In the genomic region with DNA sequence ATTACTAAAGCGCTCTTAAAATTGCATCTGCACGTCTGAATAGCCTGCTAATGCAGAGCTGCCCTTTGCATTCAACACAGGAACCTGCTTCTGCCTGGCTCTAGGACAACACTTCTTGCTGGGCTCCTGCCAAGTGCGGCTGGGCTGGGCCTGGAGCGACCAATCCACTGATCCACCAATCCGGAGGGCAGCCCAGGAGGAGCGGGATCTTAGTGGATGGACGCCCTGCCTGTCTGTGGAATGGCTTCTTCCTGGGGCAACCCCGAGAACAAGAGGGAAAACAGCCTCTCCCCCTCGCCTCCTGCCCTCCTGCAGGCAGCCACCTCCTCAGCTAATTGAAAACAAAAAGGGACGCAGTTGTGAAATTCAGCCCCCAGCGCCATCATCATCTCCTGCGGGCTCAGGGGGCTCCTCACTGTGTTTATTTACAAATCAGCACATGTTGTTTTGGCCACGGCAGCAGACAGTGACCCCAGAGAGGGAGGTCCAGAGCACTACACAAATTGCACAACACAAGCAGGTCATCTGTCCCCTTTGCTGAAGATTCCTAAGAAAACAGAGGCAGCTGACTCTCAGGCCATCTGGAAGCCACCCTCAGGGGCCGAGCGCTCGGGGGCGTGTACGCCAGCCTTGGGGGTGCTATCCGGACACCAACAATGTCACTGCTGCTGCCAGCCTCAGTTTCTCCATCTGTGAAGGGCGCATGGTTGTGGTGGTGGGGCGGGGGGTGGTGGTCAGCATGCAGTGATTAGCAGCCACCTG, we compare ENCODE assay signal across 8 cellular contexts.
DNase-seq lines count a peak whose midpoint lies in the region; ATAC-seq and TF ChIP-seq lines count a peak whose summit lies in the region.

No MANE protein-coding gene starts in this region.

- H3K4me1 ChIP-seq in neutrophil (ENCODE audit: control insufficient read depth in 1 of 2, insufficient read depth in 1 of 2, low read depth in 1 of 2, low read length in 1 of 2), result peaks cover 100% of the 10 kb centered on the region in 2 experiments

- DNase-seq in COR-L47 (lab: John Stamatoyannopoulos, UW) (peak; percentile 97), NCI-H2029 treated with DMSO at 0.1 percent for 48 hours (lab: John Stamatoyannopoulos, UW) (peak; percentile 97), amygdala (lab: John Stamatoyannopoulos, UW) (peak; percentile 50 to 99 (median 96)), head of caudate nucleus (peak; percentile 93 to 99 (median 98)), AML-193 (lab: John Stamatoyannopoulos, UW) (no peak)
- no peak for DNase-seq in stimulated activated CD4-positive, alpha-beta T cell treated with anti-CD3 and anti-CD28 coated beads, Interleukin-2, amount 100 ng/mL, for 48 hours

- H3K9me3 ChIP-seq in neutrophil, result no peaks in the 10 kb centered on the region

- H3K27me3 ChIP-seq in neutrophil, result no peaks in the 10 kb centered on the region

- peak overlapping the region in 1 of 2 experiments; percentile 43 for H3K4me3 ChIP-seq in neutrophil (ENCODE audit: low read depth in 1 of 2, low read length in 1 of 2)

- intact Hi-C loops in head of caudate nucleus (cut with DNase I), result loop anchor here (5.0 kb wide), 1 partner anchor 55 kb away; the partner anchor contains the start of gene GADD45G

- no peak for TF ChIP-seq CTCF in neutrophil (IDR thresholded peaks at IDR 0.05)

- ATAC-seq in HG03097 (IDR thresholded peaks at IDR 0.05; ENCODE audit: low FRiP score, unreplicated experiment), result no peak

- no peaks in the 10 kb centered on the region for H3K36me3 ChIP-seq in neutrophil

- H3K27ac ChIP-seq in neutrophil, result peak overlapping the region; percentile 99

Comparison
In these comparisons a context has a peak if more than half of its experiments do, and no peak if none do; other contexts are left out.
1. DNase-seq: peak in COR-L47 (single experiment), NCI-H2029 treated with DMSO at 0.1 percent for 48 hours (single experiment), amygdala (56 of 56) and head of caudate nucleus (42 of 42); none in AML-193 (0 of 2) and stimulated activated CD4-positive, alpha-beta T cell treated with anti-CD3 and anti-CD28 coated beads, Interleukin-2, amount 100 ng/mL, for 48 hours (0 of 2).